1 cellular context compared by ENCODE assay signal in genomic region chr1:241007668-241008067, GRCh38.
A peak's percentile ranks its signal among the peaks of the same experiment; 100 is the strongest.
TF ChIP-seq lines count a peak whose summit lies in the region.

No MANE protein-coding gene starts in this region.

TF ChIP-seq in GM23338, 12 proteins besides CTCF, POLR2A, EP300 and RAD21 (continued from another document):
- 0 out of 2 replicates have a peak, but pooled peaks have one; percentile 21 for TF ChIP-seq ZNF462 (CRISPR knock-in tag; IDR thresholded peaks at IDR 0.05)
TF ChIP-seq in GM23338: peak in this region for 1.
